1 cellular context compared by ENCODE assay signal in the genomic region with DNA sequence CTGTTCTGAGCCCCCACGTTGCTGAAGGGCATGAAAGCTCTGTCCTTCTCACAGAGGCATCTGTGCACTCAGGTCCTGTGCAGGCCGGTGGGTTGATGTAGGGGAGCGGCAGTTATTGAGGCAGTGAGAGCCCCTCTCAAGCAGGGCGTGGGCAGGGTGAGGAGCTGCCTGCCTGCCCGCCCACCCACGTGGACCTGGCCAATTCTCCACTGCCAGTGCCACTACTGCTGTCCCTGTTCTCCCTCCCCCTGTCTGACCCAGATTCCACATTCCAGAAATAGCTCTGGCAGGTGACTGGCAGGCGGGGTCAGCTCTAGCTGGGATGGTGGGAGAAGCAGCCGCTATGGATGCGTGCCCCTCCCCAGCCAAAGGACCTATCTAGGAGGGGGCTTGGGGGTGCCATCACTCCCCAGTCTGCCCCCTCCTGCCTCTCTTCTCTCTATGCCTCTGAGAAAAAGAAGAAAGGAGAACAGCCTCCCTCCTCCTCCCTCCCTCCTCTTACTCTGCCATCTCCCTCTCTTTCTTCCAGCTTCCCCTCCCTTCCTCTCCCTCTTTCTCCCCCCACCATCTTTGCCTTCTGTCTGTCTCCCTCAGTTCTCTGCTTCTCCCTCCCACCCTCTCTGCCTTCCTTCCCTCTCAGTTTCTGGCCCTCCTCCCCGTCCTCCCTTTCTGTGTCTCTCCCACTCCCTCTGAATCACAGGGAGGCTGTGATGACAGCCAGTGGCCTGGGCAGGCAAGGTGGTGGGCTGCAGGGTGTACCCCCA.
TF ChIP-seq lines count a peak whose summit lies in the region.

No MANE protein-coding gene starts in this region.

TF ChIP-seq in HepG2, 621 proteins besides CTCF, POLR2A, EP300 and RAD21 (continued from another document and continues in another):
- TF ChIP-seq, protein P1, sequence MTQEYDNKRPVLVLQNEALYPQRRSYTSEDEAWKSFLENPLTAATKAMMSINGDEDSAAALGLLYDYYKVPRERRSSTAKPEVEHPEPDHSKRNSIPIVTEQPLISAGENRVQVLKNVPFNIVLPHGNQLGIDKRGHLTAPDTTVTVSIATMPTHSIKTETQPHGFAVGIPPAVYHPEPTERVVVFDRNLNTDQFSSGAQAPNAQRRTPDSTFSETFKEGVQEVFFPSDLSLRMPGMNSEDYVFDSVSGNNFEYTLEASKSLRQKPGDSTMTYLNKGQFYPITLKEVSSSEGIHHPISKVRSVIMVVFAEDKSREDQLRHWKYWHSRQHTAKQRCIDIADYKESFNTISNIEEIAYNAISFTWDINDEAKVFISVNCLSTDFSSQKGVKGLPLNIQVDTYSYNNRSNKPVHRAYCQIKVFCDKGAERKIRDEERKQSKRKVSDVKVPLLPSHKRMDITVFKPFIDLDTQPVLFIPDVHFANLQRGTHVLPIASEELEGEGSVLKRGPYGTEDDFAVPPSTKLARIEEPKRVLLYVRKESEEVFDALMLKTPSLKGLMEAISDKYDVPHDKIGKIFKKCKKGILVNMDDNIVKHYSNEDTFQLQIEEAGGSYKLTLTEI (CRISPR knock-in tag; conservative IDR thresholded peaks at IDR 0.05), result no peak
- TF ChIP-seq THRA (CRISPR knock-in tag; IDR thresholded peaks at IDR 0.05; ENCODE audit: borderline replicate concordance), result no peak
- TF ChIP-seq ZSCAN25 (CRISPR knock-in tag; IDR thresholded peaks at IDR 0.05), result 0 out of 2 replicates have a peak, but pooled peaks have one; percentile 43
- TF ChIP-seq, protein P2, sequence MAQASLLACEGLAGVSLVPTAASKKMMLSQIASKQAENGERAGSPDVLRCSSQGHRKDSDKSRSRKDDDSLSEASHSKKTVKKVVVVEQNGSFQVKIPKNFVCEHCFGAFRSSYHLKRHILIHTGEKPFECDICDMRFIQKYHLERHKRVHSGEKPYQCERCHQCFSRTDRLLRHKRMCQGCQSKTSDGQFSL (CRISPR knock-in tag; IDR thresholded peaks at IDR 0.05), result no peak
- no peak for TF ChIP-seq BCL6 (CRISPR knock-in tag; IDR thresholded peaks at IDR 0.05)
- peak; percentile 85 for TF ChIP-seq PATZ1 (CRISPR knock-in tag; IDR thresholded peaks at IDR 0.05)
- TF ChIP-seq SP4 (CRISPR knock-in tag; IDR thresholded peaks at IDR 0.05), result peak; percentile 53; the same call in 1 of the 2 replicates
- no peak for TF ChIP-seq ZFX (CRISPR knock-in tag; IDR thresholded peaks at IDR 0.05; ENCODE audit: low read depth)
- peak; percentile 73; the same call in 1 of the 2 replicates for TF ChIP-seq ZNF451 (CRISPR knock-in tag; IDR thresholded peaks at IDR 0.05)
- no peak for TF ChIP-seq PHF21A (CRISPR knock-in tag; IDR thresholded peaks at IDR 0.05)
- TF ChIP-seq, protein P3, sequence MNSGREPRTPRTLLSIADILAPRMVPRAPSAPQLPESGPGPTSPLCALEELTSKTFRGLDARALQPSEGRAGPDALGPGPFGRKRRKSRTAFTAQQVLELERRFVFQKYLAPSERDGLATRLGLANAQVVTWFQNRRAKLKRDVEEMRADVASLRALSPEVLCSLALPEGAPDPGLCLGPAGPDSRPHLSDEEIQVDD (CRISPR knock-in tag; IDR thresholded peaks at IDR 0.05; ENCODE audit: borderline replicate concordance), result peak; percentile 61; the same call in 1 of the 2 replicates
- TF ChIP-seq, protein P4, sequence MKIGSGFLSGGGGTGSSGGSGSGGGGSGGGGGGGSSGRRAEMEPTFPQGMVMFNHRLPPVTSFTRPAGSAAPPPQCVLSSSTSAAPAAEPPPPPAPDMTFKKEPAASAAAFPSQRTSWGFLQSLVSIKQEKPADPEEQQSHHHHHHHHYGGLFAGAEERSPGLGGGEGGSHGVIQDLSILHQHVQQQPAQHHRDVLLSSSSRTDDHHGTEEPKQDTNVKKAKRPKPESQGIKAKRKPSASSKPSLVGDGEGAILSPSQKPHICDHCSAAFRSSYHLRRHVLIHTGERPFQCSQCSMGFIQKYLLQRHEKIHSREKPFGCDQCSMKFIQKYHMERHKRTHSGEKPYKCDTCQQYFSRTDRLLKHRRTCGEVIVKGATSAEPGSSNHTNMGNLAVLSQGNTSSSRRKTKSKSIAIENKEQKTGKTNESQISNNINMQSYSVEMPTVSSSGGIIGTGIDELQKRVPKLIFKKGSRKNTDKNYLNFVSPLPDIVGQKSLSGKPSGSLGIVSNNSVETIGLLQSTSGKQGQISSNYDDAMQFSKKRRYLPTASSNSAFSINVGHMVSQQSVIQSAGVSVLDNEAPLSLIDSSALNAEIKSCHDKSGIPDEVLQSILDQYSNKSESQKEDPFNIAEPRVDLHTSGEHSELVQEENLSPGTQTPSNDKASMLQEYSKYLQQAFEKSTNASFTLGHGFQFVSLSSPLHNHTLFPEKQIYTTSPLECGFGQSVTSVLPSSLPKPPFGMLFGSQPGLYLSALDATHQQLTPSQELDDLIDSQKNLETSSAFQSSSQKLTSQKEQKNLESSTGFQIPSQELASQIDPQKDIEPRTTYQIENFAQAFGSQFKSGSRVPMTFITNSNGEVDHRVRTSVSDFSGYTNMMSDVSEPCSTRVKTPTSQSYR (CRISPR knock-in tag; IDR thresholded peaks at IDR 0.05; ENCODE audit: borderline replicate concordance), result peak; percentile 74; the same call in 1 of the 2 replicates
- TF ChIP-seq ZFP90 (CRISPR knock-in tag; IDR thresholded peaks at IDR 0.05; ENCODE audit: borderline replicate concordance), result no peak
- no peak for TF ChIP-seq LCORL (IDR thresholded peaks at IDR 0.05)
- peak; percentile 87 for TF ChIP-seq LCORL (CRISPR knock-in tag; IDR thresholded peaks at IDR 0.05)
- no peak for TF ChIP-seq PPARG (CRISPR knock-in tag; conservative IDR thresholded peaks at IDR 0.05)
- no peak for TF ChIP-seq MAFF (IDR thresholded peaks at IDR 0.05; ENCODE audit: low read depth, low read length)
- no peak for TF ChIP-seq ZNF549 (CRISPR knock-in tag; IDR thresholded peaks at IDR 0.05)
- peak; percentile 65; the same call in 1 of the 2 replicates for TF ChIP-seq MYC (CRISPR knock-in tag; IDR thresholded peaks at IDR 0.05; ENCODE audit: borderline replicate concordance)
- peak; percentile 65; the same call in 1 of the 2 replicates for TF ChIP-seq HDAC1 (CRISPR knock-in tag; IDR thresholded peaks at IDR 0.05)
- TF ChIP-seq, protein P5, sequence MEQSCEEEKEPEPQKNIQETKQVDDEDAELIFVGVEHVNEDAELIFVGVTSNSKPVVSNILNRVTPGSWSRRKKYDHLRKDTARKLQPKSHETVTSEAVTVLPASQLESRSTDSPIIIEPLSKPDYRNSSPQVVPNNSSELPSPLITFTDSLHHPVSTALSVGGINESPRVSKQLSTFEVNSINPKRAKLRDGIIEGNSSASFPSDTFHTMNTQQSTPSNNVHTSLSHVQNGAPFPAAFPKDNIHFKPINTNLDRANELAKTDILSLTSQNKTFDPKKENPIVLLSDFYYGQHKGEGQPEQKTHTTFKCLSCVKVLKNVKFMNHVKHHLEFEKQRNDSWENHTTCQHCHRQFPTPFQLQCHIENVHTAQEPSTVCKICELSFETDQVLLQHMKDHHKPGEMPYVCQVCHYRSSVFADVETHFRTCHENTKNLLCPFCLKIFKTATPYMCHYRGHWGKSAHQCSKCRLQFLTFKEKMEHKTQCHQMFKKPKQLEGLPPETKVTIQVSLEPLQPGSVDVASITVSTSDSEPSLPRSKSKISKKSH (CRISPR knock-in tag; IDR thresholded peaks at IDR 0.05; ENCODE audit: borderline replicate concordance), result 0 out of 2 replicates have a peak, but pooled peaks have one; percentile 27
- TF ChIP-seq ZFP82 (CRISPR knock-in tag; IDR thresholded peaks at IDR 0.05; ENCODE audit: borderline replicate concordance), result no peak
- peak; percentile 60 for TF ChIP-seq ARID4A (CRISPR knock-in tag; IDR thresholded peaks at IDR 0.05; ENCODE audit: borderline replicate concordance)
- TF ChIP-seq ZNF383 (CRISPR knock-in tag; IDR thresholded peaks at IDR 0.05; ENCODE audit: borderline replicate concordance), result no peak
- 0 out of 2 replicates have a peak, but pooled peaks have one; percentile 45 for TF ChIP-seq IKZF1 (IDR thresholded peaks at IDR 0.05)
- TF ChIP-seq, protein P6, sequence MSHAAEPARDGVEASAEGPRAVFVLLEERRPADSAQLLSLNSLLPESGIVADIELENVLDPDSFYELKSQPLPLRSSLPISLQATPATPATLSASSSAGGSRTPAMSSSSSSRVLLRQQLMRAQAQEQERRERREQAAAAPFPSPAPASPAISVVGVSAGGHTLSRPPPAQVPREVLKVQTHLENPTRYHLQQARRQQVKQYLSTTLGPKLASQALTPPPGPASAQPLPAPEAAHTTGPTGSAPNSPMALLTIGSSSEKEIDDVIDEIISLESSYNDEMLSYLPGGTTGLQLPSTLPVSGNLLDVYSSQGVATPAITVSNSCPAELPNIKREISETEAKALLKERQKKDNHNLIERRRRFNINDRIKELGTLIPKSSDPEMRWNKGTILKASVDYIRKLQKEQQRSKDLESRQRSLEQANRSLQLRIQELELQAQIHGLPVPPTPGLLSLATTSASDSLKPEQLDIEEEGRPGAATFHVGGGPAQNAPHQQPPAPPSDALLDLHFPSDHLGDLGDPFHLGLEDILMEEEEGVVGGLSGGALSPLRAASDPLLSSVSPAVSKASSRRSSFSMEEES (CRISPR knock-in tag; IDR thresholded peaks at IDR 0.05), result peak; percentile 64
- TF ChIP-seq DPF2 (CRISPR knock-in tag; IDR thresholded peaks at IDR 0.05; ENCODE audit: borderline replicate concordance, low read depth), result peak; percentile 69
- TF ChIP-seq ZIK1 (CRISPR knock-in tag; IDR thresholded peaks at IDR 0.05; ENCODE audit: borderline replicate concordance, low read depth), result 0 out of 2 replicates have a peak, but pooled peaks have one; percentile 38
- 0 out of 2 replicates have a peak, but pooled peaks have one; percentile 53 for TF ChIP-seq REL (CRISPR knock-in tag; conservative IDR thresholded peaks at IDR 0.05)
- 0 out of 2 replicates have a peak, but pooled peaks have one; percentile 8 for TF ChIP-seq SP1 (IDR thresholded peaks at IDR 0.05)
- no peak for TF ChIP-seq SP1 (CRISPR knock-in tag; IDR thresholded peaks at IDR 0.05)
- TF ChIP-seq HIC2 (CRISPR knock-in tag; IDR thresholded peaks at IDR 0.05; ENCODE audit: low read depth), result peak; percentile 81; the same call in 1 of the 2 replicates
